ENCODE assay signal across 15 cellular contexts in genomic region chr5:89187883-89188465, GRCh38.
"Had no signal": no experiment of that assay in that cellular context is flagged by ENCODE, and none has a peak within 500 bp of the region (broad histone marks: within the 10 kb centered on the region; RNA-seq: fewer than 3 reads in every experiment).

No MANE protein-coding gene starts in this region.

- H3K4me2 ChIP-seq: neural progenitor cell had no signal

- H3K27ac ChIP-seq: esophagus squamous epithelium, neural progenitor cell, ovary, stomach, thoracic aorta had no signal

- H3K9ac ChIP-seq: neural progenitor cell had no signal

- H2AFZ ChIP-seq: neural progenitor cell had no signal

- ATAC-seq: left colon, WTC11 had no signal

- FAIRE-seq: colon had no signal

- H3K4me1 ChIP-seq: esophagus squamous epithelium, stomach had no signal

- H3K9me3 ChIP-seq: esophagus squamous epithelium, ovary, stomach, thoracic aorta had no signal

- H3K27me3 ChIP-seq: esophagus squamous epithelium, neural progenitor cell, ovary, stomach had no signal

- H3K4me3 ChIP-seq: esophagus squamous epithelium, lung, neural progenitor cell, ovary, stomach, thoracic aorta had no signal

- DNase-seq: activated CD4-positive, alpha-beta T cell treated with anti-CD3 and anti-CD28 coated beads for 48 hours; activated naive CD4-positive, alpha-beta T cell treated with Interleukin-2 at 50 U/mL for 16 hours; esophagus squamous epithelium; foreskin fibroblast; immature natural killer cell; left colon; midbrain; ovary; stimulated activated CD4-positive, alpha-beta T cell treated with anti-CD3 and anti-CD28 coated beads, Interleukin-4, amount 100 ng/mL, for 4 hours; stomach had no signal

- H3K36me3 ChIP-seq: esophagus squamous epithelium, neural progenitor cell, ovary, stomach, thoracic aorta had no signal
